In genomic region chrX:120213438-120214265, GRCh38 we compare ENCODE assay signal across 8 cellular contexts. TPM values are rescaled to one million over a fixed set of nuclear protein-coding genes. Genes with fewer than 3 reads are reported as not detected.
DNase-seq lines count a peak whose midpoint lies in the region; ATAC-seq, FAIRE-seq and TF ChIP-seq lines count a peak whose summit lies in the region.

No MANE protein-coding gene starts in this region.

- peak; percentile 23 to 71 (median 50) for DNase-seq in CD4-positive, CD25-positive, alpha-beta regulatory T cell
- DNase-seq in GM19239 (ENCODE audit: insufficient read length, low spot score) (peak; percentile 40), HuH-7 (ENCODE audit: low spot score) (peak; percentile 60), RWPE1 (ENCODE audit: low spot score) (peak; percentile 25), trophoblast cell (peak; percentile 12 to 77)
- DNase-seq in activated gamma-delta T cell treated with anti-CD3 and anti-CD28 coated beads, Interleukin-2, amount 50 U/mL, for 16 hours (ENCODE audit: low read depth): peak; percentile 45

- peaks cover 0 to 7% (median 5%) of the 10 kb centered on the region in 4 donors for H3K4me1 Mint-ChIP-seq in CD4-positive, CD25-positive, alpha-beta regulatory T cell

- no peak overlapping the region for H2BK12ac ChIP-seq in trophoblast cell (ENCODE audit: low read length)

- H3K9me3 Mint-ChIP-seq in CD4-positive, CD25-positive, alpha-beta regulatory T cell: no peaks in the 10 kb centered on the region

- TF ChIP-seq EP300 in gastroesophageal sphincter (IDR thresholded peaks at IDR 0.05): no peak

- no peaks in the 10 kb centered on the region for H3K36me3 ChIP-seq in CD4-positive, CD25-positive, alpha-beta regulatory T cell (ENCODE audit: control insufficient read depth, insufficient read depth, low read length)
- H3K36me3 ChIP-seq in gastroesophageal sphincter (no peaks in the 10 kb centered on the region), trophoblast cell (ENCODE audit: control insufficient read depth in 1 of 2, insufficient read depth in 2 of 2, low read length in 2 of 2) (no peaks in the 10 kb centered on the region)

- no peak overlapping the region for H4K8ac ChIP-seq in trophoblast cell (ENCODE audit: low read depth, low read length)

- TF ChIP-seq CTCF in RWPE1 (conservative IDR thresholded peaks at IDR 0.05; ENCODE audit: low read depth): peak; percentile 70
- peak; percentile 21 to 84 (median 39) for TF ChIP-seq CTCF in gastroesophageal sphincter (IDR thresholded peaks at IDR 0.05)

- ATAC-seq in CD4-positive, CD25-positive, alpha-beta regulatory T cell (ENCODE audit: low read depth in 2 of 2): peak; percentile 45 to 55
- ATAC-seq in gastroesophageal sphincter (peak; percentile 62), HG03196 (IDR thresholded peaks at IDR 0.05; ENCODE audit: unreplicated experiment) (no peak)

- CTCF ChIA-PET in RWPE1 (lab: Yijun Ruan, JAX): interaction anchor here (0.6 to 1.3 kb wide), 8 partner anchors 9 to 1584 kb away, joined by 3 to 7 read pairs (median 4); no protein-coding TSS in a partner anchor

- peaks cover 5% of the 10 kb centered on the region for H3K27me3 Mint-ChIP-seq in CD4-positive, CD25-positive, alpha-beta regulatory T cell

- H3K27me3 ChIP-seq in CD4-positive, CD25-positive, alpha-beta regulatory T cell (ENCODE audit: control insufficient read depth, insufficient read depth, low read length): no peaks in the 10 kb centered on the region
- H3K27me3 ChIP-seq in gastroesophageal sphincter (no peaks in the 10 kb centered on the region), trophoblast cell (ENCODE audit: insufficient read depth, low read length) (no peaks in the 10 kb centered on the region)

- H3K36me3 Mint-ChIP-seq in CD4-positive, CD25-positive, alpha-beta regulatory T cell: no peaks in the 10 kb centered on the region

- H2AK5ac ChIP-seq in trophoblast cell (ENCODE audit: low read length): no peak overlapping the region

- WGBS in gastroesophageal sphincter (ENCODE audit: low coverage in 1 of 2), 2 donors: 0 to 29% methylated on average over 2 to 4 of the region's 8 CpGs
- no CpG with 5 or more reads among the region's 8 CpGs for WGBS in trophoblast cell (ENCODE audit: extremely low coverage, insufficient coverage, insufficient read length)

- POLR2A ChIA-PET in RWPE1 (lab: Yijun Ruan, JAX; ENCODE audit: low non-redundant PET): no interaction called here

- no peak overlapping the region for H3K4ac ChIP-seq in trophoblast cell (ENCODE audit: low read depth, low read length)

- H3K79me1 ChIP-seq in trophoblast cell (ENCODE audit: low read length): no peaks in the 10 kb centered on the region

- H3K14ac ChIP-seq in trophoblast cell (ENCODE audit: low read length): no peak overlapping the region

- no peak overlapping the region for H4K12ac ChIP-seq in trophoblast cell (ENCODE audit: low read depth, low read length)

- no peak overlapping the region for H2BK120ac ChIP-seq in trophoblast cell (ENCODE audit: insufficient read depth, low read length, poor library complexity)

- H3K4me3 ChIP-seq in CD4-positive, CD25-positive, alpha-beta regulatory T cell (ENCODE audit: low read depth, low read length): no peak overlapping the region
- H3K4me3 ChIP-seq in gastroesophageal sphincter: no peak overlapping the region
- H3K4me3 ChIP-seq in trophoblast cell (ENCODE audit: low read depth, low read length): no peak overlapping the region

- no peak overlapping the region for H3K4me3 Mint-ChIP-seq in CD4-positive, CD25-positive, alpha-beta regulatory T cell

- no peak overlapping the region for H4K91ac ChIP-seq in trophoblast cell (ENCODE audit: low read depth, low read length)

- no peak overlapping the region for H3K18ac ChIP-seq in trophoblast cell (ENCODE audit: low read length)

- H2AFZ ChIP-seq in trophoblast cell (ENCODE audit: insufficient read depth, low read length, poor library complexity): no peak overlapping the region

- H3K27ac Mint-ChIP-seq in CD4-positive, CD25-positive, alpha-beta regulatory T cell: no peak overlapping the region

- no peaks in the 10 kb centered on the region for H3K9me3 ChIP-seq in CD4-positive, CD25-positive, alpha-beta regulatory T cell (ENCODE audit: control insufficient read depth in 2 of 2, low read length in 2 of 2)
- H3K9me3 ChIP-seq in gastroesophageal sphincter: no peaks in the 10 kb centered on the region
- H3K9me3 ChIP-seq in trophoblast cell (ENCODE audit: insufficient read depth, low read depth, low read length): no peaks in the 10 kb centered on the region

- no peak overlapping the region for H3K23ac ChIP-seq in trophoblast cell (ENCODE audit: low read length)

- no peak for TF ChIP-seq POLR2A in gastroesophageal sphincter (IDR thresholded peaks at IDR 0.05)

- no peak overlapping the region for H3K27ac ChIP-seq in CD4-positive, CD25-positive, alpha-beta regulatory T cell (ENCODE audit: insufficient read depth, low read length, poor library complexity, severe bottlenecking)
- H3K27ac ChIP-seq in RWPE1: no peak overlapping the region
- no peak overlapping the region for H3K27ac ChIP-seq in gastroesophageal sphincter
- no peak overlapping the region for H3K27ac ChIP-seq in trophoblast cell (ENCODE audit: low read depth, low read length)

- no peaks in the 10 kb centered on the region for H3K79me2 ChIP-seq in trophoblast cell (ENCODE audit: control insufficient read depth, insufficient read depth, low read length, poor library complexity)

- no peak overlapping the region for H3K4me2 ChIP-seq in trophoblast cell (ENCODE audit: low read length)

- no peaks in the 10 kb centered on the region for H3K4me1 ChIP-seq in CD4-positive, CD25-positive, alpha-beta regulatory T cell (ENCODE audit: control insufficient read depth, insufficient read depth, low read length, poor library complexity, severe bottlenecking)
- no peaks in the 10 kb centered on the region for H3K4me1 ChIP-seq in gastroesophageal sphincter
- H3K4me1 ChIP-seq in trophoblast cell (ENCODE audit: control insufficient read depth in 1 of 2, insufficient read depth in 2 of 2, low read length in 2 of 2): no peaks in the 10 kb centered on the region

- FAIRE-seq in GM19239 (lab: Jason Lieb, UNC): peak; percentile 76

- no peak overlapping the region for H2BK5ac ChIP-seq in trophoblast cell (ENCODE audit: low read depth, low read length, poor library complexity)

- H3K9ac ChIP-seq in trophoblast cell (ENCODE audit: low read length): no peak overlapping the region

RNA-seq across cellular contexts. Expression of gene ZBTB33, which starts 37.0 kb away (rescaled TPM):
- total RNA-seq in CD4-positive, CD25-positive, alpha-beta regulatory T cell: 24.5 TPM
- 10 to 100 TPM; 10.5 to 18.3 (median 14.8) TPM for polyA plus RNA-seq in CD4-positive, CD25-positive, alpha-beta regulatory T cell
- total RNA-seq in gastroesophageal sphincter: 10 to 100 TPM in 2 of 4 donors, 1 to 10 TPM in 2; 8.1 to 14.5 (median 10.0) TPM
- polyA plus RNA-seq in trophoblast cell (2013): 10.0 TPM in 2 replicates

RNA-seq across cellular contexts. Expression of gene RHOXF2, which starts 55.2 kb away (rescaled TPM):
- total RNA-seq in CD4-positive, CD25-positive, alpha-beta regulatory T cell: not detected
- polyA plus RNA-seq in CD4-positive, CD25-positive, alpha-beta regulatory T cell: under 1 TPM in 1 of 4 donors, not detected in 3; 0.06 TPM
- total RNA-seq in gastroesophageal sphincter: not detected
- not detected in 2 replicates for polyA plus RNA-seq in trophoblast cell (2013)
